In the genomic region with DNA sequence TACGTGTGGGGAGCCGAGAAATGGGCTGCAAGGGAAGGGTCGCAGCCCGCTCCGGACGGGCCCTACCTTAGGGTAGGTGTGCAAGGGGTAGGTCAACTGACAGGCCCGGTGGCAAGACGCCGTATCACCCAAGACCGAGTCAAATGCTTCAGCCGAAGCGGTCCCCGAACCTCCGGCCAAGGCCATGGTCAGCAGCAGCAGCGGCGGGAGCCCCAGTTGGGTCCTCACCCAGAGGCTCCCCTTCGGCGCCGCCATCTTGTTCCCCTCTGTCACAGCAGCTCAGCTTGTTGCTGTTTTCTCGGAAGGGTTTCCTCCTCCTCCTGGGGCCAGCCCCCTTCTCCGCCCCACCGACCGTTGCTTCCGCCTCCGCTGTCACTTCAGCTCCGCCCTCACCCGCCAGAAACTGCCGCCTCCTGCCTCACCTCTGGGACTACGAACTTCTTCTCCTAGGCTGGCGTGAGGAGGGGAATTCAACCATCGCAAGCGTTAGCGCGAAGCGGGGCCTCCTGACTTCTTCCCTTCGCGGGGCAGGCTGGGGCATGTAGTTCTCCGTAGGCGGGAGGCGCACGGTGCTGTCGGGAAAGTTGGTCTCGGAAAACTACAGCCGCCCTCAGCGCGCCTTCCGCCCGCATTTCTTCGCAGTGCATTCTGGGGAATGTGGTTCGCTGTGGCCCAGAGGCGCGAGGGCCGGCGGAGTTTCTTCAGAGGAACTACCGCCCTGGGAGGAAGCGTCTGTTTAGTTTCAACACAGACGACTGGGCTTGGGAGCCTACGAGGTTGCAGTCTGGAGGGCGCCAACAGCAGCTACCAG, we compare ENCODE assay signal across 8 cellular contexts. TPM values are rescaled to one million over a fixed set of nuclear protein-coding genes. Genes with fewer than 3 reads are reported as not detected.
DNase-seq lines count a peak whose midpoint lies in the region; ATAC-seq and TF ChIP-seq lines count a peak whose summit lies in the region.

Gene TCEANC2, plus strand, starts transcription at position 675 of the 811 bp plus-strand sequence. CDS start 815 bp downstream, outside the sequence.
A gene with protein sequence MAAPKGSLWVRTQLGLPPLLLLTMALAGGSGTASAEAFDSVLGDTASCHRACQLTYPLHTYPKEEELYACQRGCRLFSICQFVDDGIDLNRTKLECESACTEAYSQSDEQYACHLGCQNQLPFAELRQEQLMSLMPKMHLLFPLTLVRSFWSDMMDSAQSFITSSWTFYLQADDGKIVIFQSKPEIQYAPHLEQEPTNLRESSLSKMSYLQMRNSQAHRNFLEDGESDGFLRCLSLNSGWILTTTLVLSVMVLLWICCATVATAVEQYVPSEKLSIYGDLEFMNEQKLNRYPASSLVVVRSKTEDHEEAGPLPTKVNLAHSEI (minus strand): TSS at position 271 of the 811 bp plus-strand sequence. CDS start 16 bp downstream, at position 255.

- peak within 1 kb of the TSS; percentile 98 for H3K4me3 ChIP-seq in Jurkat, Clone E6-1 (ENCODE audit: low read length)
- H3K4me3 ChIP-seq in PC-3 (ENCODE audit: low read length) (peak within 1 kb of the TSS; percentile 93), mucosa of rectum (ENCODE audit: low read length in 2 of 2) (peak within 1 kb of the TSS; percentile 96 to 97)

- H3K9ac ChIP-seq in PC-3 (ENCODE audit: low read length) (peak within 1 kb of the TSS; percentile 79), mucosa of rectum (ENCODE audit: low read depth in 1 of 2, low read length in 2 of 2) (peak within 1 kb of the TSS; percentile 94 to 95)

- H4K20me1 ChIP-seq in PC-3 (ENCODE audit: low read length), result no peaks in the 10 kb centered on the region

- H3F3A ChIP-seq in PC-3 (ENCODE audit: low read length, unreplicated experiment), result no peaks in the 10 kb centered on the region

- H3K4me2 ChIP-seq in PC-3 (ENCODE audit: low read length), result peak within 1 kb of the TSS; percentile 91

- H3K9me2 ChIP-seq in PC-3 (replicated peaks; ENCODE audit: low read length), result no peaks in the 10 kb centered on the region

- H3K4me1 ChIP-seq in PC-3 (ENCODE audit: insufficient read depth, low read length) (peaks cover 20% of the 10 kb centered on the region), mucosa of rectum (ENCODE audit: control insufficient read depth in 2 of 2, insufficient read depth in 2 of 2, low read length in 2 of 2) (peaks cover 29 to 34% of the 10 kb centered on the region in 2 donors)

- peak; percentile 95 for DNase-seq in DMS153 treated with DMSO at 0.1 percent for 48 hours (lab: John Stamatoyannopoulos, UW; ENCODE audit: unreplicated experiment)
- DNase-seq in Jurkat, Clone E6-1 (ENCODE audit: low read depth, low spot score), result peak; percentile 98
- peak; percentile 98 for DNase-seq in PC-3
- peak; percentile 95 for DNase-seq in activated T-cell treated with anti-CD3 and anti-CD28 coated beads for 48 hours (ENCODE audit: low read depth)
- peak; percentile 98 to 99 for DNase-seq in erythroblast (lab: John Stamatoyannopoulos, UW)
- DNase-seq in stimulated activated CD8-positive, alpha-beta memory T cell treated with anti-CD3 and anti-CD28 coated beads, Interleukin-4, amount 100 ng/mL, for 48 hours, result peak; percentile 96

- BruUV-seq in PC-3 (replicated peaks; lab: Mats Ljungman, UMichigan), result TSS peak; percentile 55

- H3K36me3 ChIP-seq in PC-3 (ENCODE audit: low read depth, low read length) (no peaks in the 10 kb centered on the region), mucosa of rectum (ENCODE audit: control insufficient read depth in 2 of 2, insufficient read depth in 2 of 2, low read length in 2 of 2) (no peaks in the 10 kb centered on the region)

- H3K27me3 ChIP-seq in PC-3 (ENCODE audit: low read length) (no peaks in the 10 kb centered on the region), mucosa of rectum (ENCODE audit: control insufficient read depth in 2 of 2, insufficient read depth in 2 of 2, low read length in 2 of 2) (no peaks in the 10 kb centered on the region)

- peaks cover 45% of the 10 kb centered on the region for H3K79me2 ChIP-seq in PC-3 (ENCODE audit: low read length)

- CTCF ChIA-PET in PC-3 (lab: Charles Lee), result interaction anchor here (0.5 kb wide), 1 partner anchor 436 kb away, joined by 7 read pairs; no protein-coding TSS in a partner anchor

- no peak for TF ChIP-seq CTCF in PC-3 (conservative IDR thresholded peaks at IDR 0.05; ENCODE audit: low read depth, low read length)

- POLR2A ChIA-PET in PC-3 (lab: Charles Lee; ENCODE audit: unreplicated experiment), result interaction anchor here (0.7 kb wide), 1 partner anchor 31 kb away, joined by 3 read pairs; no protein-coding TSS in a partner anchor

- H3K9me3 ChIP-seq in PC-3 (ENCODE audit: low read length), result no peaks in the 10 kb centered on the region
- H3K9me3 ChIP-seq in mucosa of rectum (ENCODE audit: control insufficient read depth in 2 of 2, low read length in 2 of 2), result no peaks in the 10 kb centered on the region

- peak within 1 kb of the TSS; percentile 94 for H2AFZ ChIP-seq in PC-3 (ENCODE audit: low read length)

- ATAC-seq in GM21619 (IDR thresholded peaks at IDR 0.05; ENCODE audit: unreplicated experiment), result peak; percentile 90
- ATAC-seq in PC-3, result peak; percentile 93

- intact Hi-C loops in PC-3 (cut with micrococcal nuclease), result loop anchor here (2.0 to 10.0 kb wide), 4 partner anchors 36 to 188 kb away; partner anchors contain the start of genes IFT25 and LRRC42

- peak; percentile 90 for TF ChIP-seq POLR2A in erythroblast (IDR thresholded peaks at IDR 0.05; ENCODE audit: low read length)

- H3K27ac ChIP-seq in PC-3 (ENCODE audit: low read length), result peak within 1 kb of the TSS; percentile 38
- peak within 1 kb of the TSS; percentile 92 to 97 for H3K27ac ChIP-seq in mucosa of rectum (ENCODE audit: low read depth in 2 of 2, low read length in 2 of 2)

RNA-seq across cellular contexts. Expression of gene TCEANC2, which starts in this region (rescaled TPM):
- polyA plus RNA-seq in Jurkat, Clone E6-1 (2012; ENCODE audit: insufficient read depth, insufficient read length), result 8.5 TPM
- 4.2 and 7.7 TPM in 2 replicates for total RNA-seq in PC-3 (2014; rRNA removed)

RNA-seq across cellular contexts. Expression of the second gene that starts in this region (rescaled TPM):
- polyA plus RNA-seq in Jurkat, Clone E6-1 (2012; ENCODE audit: insufficient read depth, insufficient read length), result 88.0 TPM
- total RNA-seq in PC-3 (2014; rRNA removed), result 71.5 and 133 TPM in 2 replicates

Comparison
In these comparisons a context has a peak if more than half of its experiments do, and no peak if none do; other contexts are left out.
1. Peak in every context shown above with its lines: DNase-seq, ATAC-seq, H3K4me3 ChIP-seq and H3K27ac ChIP-seq.